Comparison of ENCODE assay signal across 18 cellular contexts in genomic region chr16:80666378-80667257, GRCh38.
DNase-seq lines count a peak whose midpoint lies in the region; ATAC-seq and TF ChIP-seq lines count a peak whose summit lies in the region.
"Had no signal": no experiment of that assay in that cellular context is flagged by ENCODE, and none has a peak within 500 bp of the region (broad histone marks: within the 10 kb centered on the region; RNA-seq: fewer than 3 reads in every experiment).

No MANE protein-coding gene starts in this region.

- no peak for TF ChIP-seq POLR2A in esophagus muscularis mucosa (IDR thresholded peaks at IDR 0.05; ENCODE audit: low read depth)
- no peak for TF ChIP-seq POLR2A in transverse colon (IDR thresholded peaks at IDR 0.05)

- peak overlapping the region; percentile 16 for H3K18ac ChIP-seq in neuronal stem cell (ENCODE audit: low read length)

- H3K79me2 ChIP-seq in OCI-LY7 (ENCODE audit: insufficient read depth, low read depth, low read length) = no peaks in the 10 kb centered on the region

- H3K27me3 ChIP-seq in esophagus muscularis mucosa (no peaks in the 10 kb centered on the region), neuronal stem cell (ENCODE audit: control insufficient read depth in 3 of 3, insufficient read depth in 3 of 3, low read depth in 1 of 3, low read length in 3 of 3) (no peaks in the 10 kb centered on the region), transverse colon (no peaks in the 10 kb centered on the region)

- CTCF ChIA-PET in WTC11 (lab: Charles Lee) (interaction anchor here (1.1 kb wide), 1 partner anchor 140 kb away, joined by 3 read pairs; no protein-coding TSS in a partner anchor), OCI-LY7 (lab: Charles Lee; ENCODE audit: unreplicated experiment) (no interaction called here)

- WGBS in esophagus muscularis mucosa = 57% methylated on average over 15 of the region's 15 CpGs
- no CpG with 5 or more reads among the region's 15 CpGs for WGBS in neuronal stem cell (ENCODE audit: extremely low coverage in 2 of 2, insufficient read length in 2 of 2, insufficient replicate concordance in 1 of 2), 2 donors
- WGBS in transverse colon (ENCODE audit: low coverage in 1 of 2), 2 donors = 81 to 89% methylated on average over 8 to 15 of the region's 15 CpGs

- no peak overlapping the region for H4K91ac ChIP-seq in neuronal stem cell (ENCODE audit: low read depth, low read length, poor library complexity)

- no TSS peak for BruUV-seq in OCI-LY7 (replicated peaks; lab: Mats Ljungman, UMichigan)

- H3K27ac Mint-ChIP-seq in WTC11 = no peak overlapping the region

- TF ChIP-seq EP300 in esophagus muscularis mucosa (IDR thresholded peaks at IDR 0.05) (no peak), transverse colon (IDR thresholded peaks at IDR 0.05; ENCODE audit: low read depth) (no peak)

- no peak overlapping the region for H2BK15ac ChIP-seq in neuronal stem cell (ENCODE audit: low read length)

- no peak overlapping the region for H3K23ac ChIP-seq in neuronal stem cell (ENCODE audit: low read depth, low read length, poor library complexity)

- no peak overlapping the region for H4K8ac ChIP-seq in neuronal stem cell (ENCODE audit: low read depth, low read length)

- H3K4me1 ChIP-seq in esophagus muscularis mucosa (no peaks in the 10 kb centered on the region), neuronal stem cell (ENCODE audit: control insufficient read depth in 2 of 2, insufficient read depth in 1 of 2, low read depth in 1 of 2, low read length in 2 of 2) (peaks cover 0 to 11% of the 10 kb centered on the region in 2 donors), OCI-LY7 (ENCODE audit: insufficient read depth, low read length, poor library complexity, severe bottlenecking) (peaks cover 20% of the 10 kb centered on the region), transverse colon (no peaks in the 10 kb centered on the region)
- H3K4me1 ChIP-seq: A549 had no signal

- H3K9me3 Mint-ChIP-seq in WTC11 = 0 out of 2 replicates have a peak, but pooled peaks cover 5% of the 10 kb centered on the region

- intact Hi-C loops in esophagus muscularis mucosa (cut with DNase I) = no loop called here
- intact Hi-C loops in OCI-LY7 (cut with micrococcal nuclease; ENCODE audit: unreplicated experiment) = no loop called here
- intact Hi-C loops in transverse colon (cut with DNase I; ENCODE audit: low total_unique reads) = no loop called here

- H3K4me3 ChIP-seq in esophagus muscularis mucosa = no peak overlapping the region
- no peak overlapping the region for H3K4me3 ChIP-seq in neuronal stem cell (ENCODE audit: low read length in 2 of 2)
- no peak overlapping the region for H3K4me3 ChIP-seq in OCI-LY7 (ENCODE audit: low read depth, low read length, poor library complexity, severe bottlenecking)
- no peak overlapping the region for H3K4me3 ChIP-seq in transverse colon
- H3K4me3 ChIP-seq: A549, GM12878, K562 had no signal

- no peaks in the 10 kb centered on the region for H3K9me3 ChIP-seq in esophagus muscularis mucosa
- no peaks in the 10 kb centered on the region for H3K9me3 ChIP-seq in neuronal stem cell (replicated peaks in 1 of 2; ENCODE audit: control insufficient read depth in 2 of 2, insufficient read depth in 1 of 2, low read depth in 1 of 2, low read length in 2 of 2)
- no peaks in the 10 kb centered on the region for H3K9me3 ChIP-seq in OCI-LY7 (ENCODE audit: low read length)
- H3K9me3 ChIP-seq in transverse colon = no peaks in the 10 kb centered on the region
- H3K9me3 ChIP-seq: A549 had no signal

- TF ChIP-seq CTCF in WTC11 (IDR thresholded peaks at IDR 0.05) = no peak
- no peak for TF ChIP-seq CTCF in esophagus muscularis mucosa (IDR thresholded peaks at IDR 0.05)
- TF ChIP-seq CTCF in OCI-LY7 (conservative IDR thresholded peaks at IDR 0.05; ENCODE audit: low read length) = no peak
- no peak for TF ChIP-seq CTCF in transverse colon (IDR thresholded peaks at IDR 0.05)

- no peaks in the 10 kb centered on the region for H3K36me3 Mint-ChIP-seq in WTC11

- no peak overlapping the region for H2BK5ac ChIP-seq in neuronal stem cell (ENCODE audit: low read length)

- no peak overlapping the region for H2BK12ac ChIP-seq in neuronal stem cell (ENCODE audit: low read length)

- peak overlapping the region; percentile 27 for H3K14ac ChIP-seq in neuronal stem cell (ENCODE audit: low read length)

- H3K27ac ChIP-seq in esophagus muscularis mucosa (replicated peaks in 1 of 4) (no peak overlapping the region), neuronal stem cell (replicated peaks; ENCODE audit: low read length) (no peak overlapping the region), OCI-LY7 (ENCODE audit: low read depth, low read length, poor library complexity, severe bottlenecking) (no peak overlapping the region), transverse colon (no peak overlapping the region)
- H3K27ac ChIP-seq: A549 had no signal

- H3K36me3 ChIP-seq in esophagus muscularis mucosa (no peaks in the 10 kb centered on the region), neuronal stem cell (replicated peaks in 1 of 2; ENCODE audit: control insufficient read depth in 2 of 2, insufficient read depth in 2 of 2, low read length in 2 of 2) (no peaks in the 10 kb centered on the region), OCI-LY7 (ENCODE audit: insufficient read depth, low read length) (no peaks in the 10 kb centered on the region), transverse colon (no peaks in the 10 kb centered on the region)

- H3K27me3 Mint-ChIP-seq in WTC11 (ENCODE audit: low read depth) = peaks cover 6% of the 10 kb centered on the region; the same call in 1 of the 2 replicates
- H3K27me3 Mint-ChIP-seq: CD4-positive, alpha-beta memory T cell had no signal

- H2AK5ac ChIP-seq in neuronal stem cell (ENCODE audit: low read depth, low read length) = no peak overlapping the region

- in situ Hi-C loops in G401 (cut with HindIII; ENCODE audit: low sequenced_read_pairs) = no loop called here
- in situ Hi-C loops in transverse colon (cut with MboI; ENCODE audit: low pct_ligation_motif_present in 1 of 4, low pct_unique_long_range_greater_than_20kb in 1 of 4, low sequenced_read_pairs in 3 of 4) = no loop called here

- ATAC-seq in WTC11 = peak; percentile 29
- ATAC-seq: A549, GM12878, K562 had no signal

- no peak overlapping the region for H3K4ac ChIP-seq in neuronal stem cell (ENCODE audit: low read length)

- peak; percentile 88 for DNase-seq in G401 (ENCODE audit: low spot score)
- no peak for DNase-seq in WTC11 (ENCODE audit: low spot score)
- peak; percentile 60 for DNase-seq in esophagus muscularis mucosa (ENCODE audit: extremely low spot score)
- no peak for DNase-seq in neuronal stem cell (ENCODE audit: low spot score)
- DNase-seq in OCI-LY7 (ENCODE audit: low spot score) = no peak
- no peak for DNase-seq in SKM-1 (lab: John Stamatoyannopoulos, UW; ENCODE audit: unreplicated experiment)
- DNase-seq in transverse colon = no peak
- DNase-seq: CD4-positive, alpha-beta memory T cell; DMS153; HCEC 1CT; NCI-H1105; NCI-H2081; NCI-H446 treated with DMSO at 0.1 percent for 48 hours; NCI-H748 treated with DMSO at 0.1 percent for 48 hours; Right ventricle myocardium superior had no signal

- no peaks in the 10 kb centered on the region for H3K9me2 ChIP-seq in OCI-LY7 (ENCODE audit: insufficient read depth, low read length)

- no peak overlapping the region for H3K9ac ChIP-seq in neuronal stem cell (ENCODE audit: low read depth, low read length, poor library complexity)

- POLR2A ChIA-PET in WTC11 (lab: Charles Lee) (no interaction called here), OCI-LY7 (lab: Charles Lee) (interaction anchor here (0.5 kb wide), 1 partner anchor 165 kb away, joined by 4 read pairs; no protein-coding TSS in a partner anchor)

- H3K4me2 ChIP-seq in neuronal stem cell (ENCODE audit: insufficient read depth, low read length, poor library complexity, severe bottlenecking) (no peak overlapping the region), OCI-LY7 (ENCODE audit: low read length) (no peak overlapping the region)
- H3K4me2 ChIP-seq: A549 had no signal

- no peak overlapping the region for H3K4me3 Mint-ChIP-seq in WTC11
- H3K4me3 Mint-ChIP-seq: CD4-positive, alpha-beta memory T cell had no signal

- H3K79me1 ChIP-seq in neuronal stem cell (ENCODE audit: low read depth, low read length) = no peaks in the 10 kb centered on the region

- peaks cover 24% of the 10 kb centered on the region for H3K4me1 Mint-ChIP-seq in WTC11

- no peaks in the 10 kb centered on the region for H4K20me1 ChIP-seq in OCI-LY7 (ENCODE audit: insufficient read depth, low read length)

- H2BK120ac ChIP-seq in neuronal stem cell (ENCODE audit: low read depth, low read length) = no peak overlapping the region

- H2AFZ ChIP-seq in neuronal stem cell (ENCODE audit: low read length) = no peak overlapping the region
- H2AFZ ChIP-seq in OCI-LY7 (ENCODE audit: low read length) = no peak overlapping the region

TF ChIP-seq in WTC11, 78 proteins besides CTCF, POLR2A, EP300 and RAD21:
- no peak for TF ChIP-seq E2F4 (CRISPR knock-in tag; IDR thresholded peaks at IDR 0.05; ENCODE audit: borderline replicate concordance, low read depth)

Comparison
In these comparisons a context has a peak if more than half of its experiments do, and no peak if none do; other contexts are left out.
1. DNase-seq: peak in G401 (single experiment) and esophagus muscularis mucosa (single experiment); none in WTC11 (single experiment), neuronal stem cell (single experiment), OCI-LY7 (single experiment), SKM-1 (single experiment) and transverse colon (single experiment).